29 cellular contexts compared by ENCODE assay signal in the genomic region with DNA sequence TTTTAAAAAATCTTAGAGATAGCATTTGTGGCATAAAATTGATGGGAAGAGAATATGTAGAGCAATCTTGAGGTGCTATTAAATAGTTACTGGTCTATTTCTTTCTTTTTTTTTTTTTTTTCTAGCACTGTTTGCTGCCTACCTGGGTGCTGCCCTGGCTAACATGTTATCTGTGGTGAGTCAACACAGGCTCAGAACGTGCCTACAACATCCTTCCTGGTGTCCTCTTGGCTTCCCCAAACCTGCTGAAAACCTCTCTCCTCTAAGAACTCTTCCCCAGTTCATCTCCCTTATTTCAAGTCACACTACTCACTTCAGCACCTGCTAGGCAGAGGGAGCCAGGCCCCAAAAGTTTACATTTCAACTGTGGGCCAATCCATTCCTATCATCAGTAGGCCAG. TPM values are rescaled to one million over a fixed set of nuclear protein-coding genes. Genes with fewer than 3 reads are reported as not detected.
"Had no signal": no experiment of that assay in that cellular context is flagged by ENCODE, and none has a peak within 500 bp of the region (broad histone marks: within the 10 kb centered on the region; RNA-seq: fewer than 3 reads in every experiment).

No MANE protein-coding gene starts in this region.

- H3K9me3 Mint-ChIP-seq: activated naive CD4-positive, alpha-beta T cell treated with anti-CD3 and anti-CD28 coated beads for 36 hours; activated naive CD8-positive, alpha-beta T cell treated with anti-CD3 and anti-CD28 coated beads for 36 hours; activated T-cell treated with anti-CD3 and anti-CD28 coated beads, Interleukin-2, amount 50 U/mL, for 4 hours; WTC11 had no signal

- H3K36me3 ChIP-seq: adrenal gland, Peyer's patch, SJSA1 had no signal

- H3K4me1 ChIP-seq: adrenal gland, Peyer's patch had no signal

- H3K4me3 Mint-ChIP-seq: activated CD8-positive, alpha-beta memory T cell treated with anti-CD3 and anti-CD28 coated beads, Interleukin-2, amount 10 ng/mL, durations not matched to agents 7 days and 5 days; activated CD8-positive, alpha-beta T cell treated with anti-CD3 and anti-CD28 coated beads, Interleukin-2, amount 10 ng/mL, durations not matched to agents 7 days and 5 days; activated naive CD4-positive, alpha-beta T cell treated with anti-CD3 and anti-CD28 coated beads for 36 hours; activated naive CD8-positive, alpha-beta T cell treated with anti-CD3 and anti-CD28 coated beads for 36 hours; activated T-cell treated with anti-CD3 and anti-CD28 coated beads, Interleukin-2, amount 50 U/mL, for 4 hours; WTC11 had no signal

- H3K36me3 Mint-ChIP-seq: activated naive CD8-positive, alpha-beta T cell treated with anti-CD3 and anti-CD28 coated beads for 36 hours; WTC11 had no signal

- H3K27ac Mint-ChIP-seq: activated CD8-positive, alpha-beta memory T cell treated with anti-CD3 and anti-CD28 coated beads, Interleukin-2, amount 10 ng/mL, durations not matched to agents 7 days and 5 days; activated CD8-positive, alpha-beta T cell treated with anti-CD3 and anti-CD28 coated beads, Interleukin-2, amount 10 ng/mL, durations not matched to agents 7 days and 5 days; activated naive CD4-positive, alpha-beta T cell treated with anti-CD3 and anti-CD28 coated beads for 36 hours; activated naive CD8-positive, alpha-beta T cell treated with anti-CD3 and anti-CD28 coated beads for 36 hours; WTC11 had no signal

- H3K27me3 ChIP-seq: adrenal gland, Peyer's patch had no signal

- DNase-seq: activated CD4-positive, alpha-beta T cell treated with anti-CD3 and anti-CD28 coated beads for 48 hours; activated CD4-positive, alpha-beta T cell treated with anti-CD3 and anti-CD28 coated beads, Interleukin-2, amount 50 U/mL, for 4 hours; activated CD4-positive, CD25-positive, alpha-beta regulatory T cell treated with anti-CD3 and anti-CD28 coated beads, Interleukin-2, amount 50 U/mL, for 72 hours; activated CD8-positive, alpha-beta memory T cell treated with anti-CD3 and anti-CD28 coated beads, Interleukin-2, amount 10 ng/mL, durations not matched to agents 7 days and 5 days; activated CD8-positive, alpha-beta T cell treated with anti-CD3 and anti-CD28 coated beads, Interleukin-2, amount 10 ng/mL, durations not matched to agents 7 days and 5 days; activated gamma-delta T cell; activated naive CD4-positive, alpha-beta T cell treated with anti-CD3 and anti-CD28 coated beads for 36 hours; activated naive CD8-positive, alpha-beta T cell treated with anti-CD3 and anti-CD28 coated beads for 36 hours; activated T-cell treated with anti-CD3 and anti-CD28 coated beads, Interleukin-2, amount 50 U/mL, for 4 hours; adrenal gland; anterior cingulate cortex; cerebellar nuclear complex; MM.1S; NCI-H1048; NCI-H146; NCI-H1930; NCI-H2171; NCI-H2227 treated with DMSO at 0.1 percent for 48 hours; NCI-H446 treated with DMSO at 0.1 percent for 48 hours; NCI-H524 treated with DMSO at 0.1 percent for 48 hours; NCI-H82; Peyer's patch; SHP77; T-helper 2 cell; T1000 had no signal

- ATAC-seq: activated CD8-positive, alpha-beta memory T cell treated with anti-CD3 and anti-CD28 coated beads, Interleukin-2, amount 10 ng/mL, durations not matched to agents 7 days and 5 days; activated CD8-positive, alpha-beta T cell treated with anti-CD3 and anti-CD28 coated beads, Interleukin-2, amount 10 ng/mL, durations not matched to agents 7 days and 5 days; activated T-cell treated with anti-CD3 and anti-CD28 coated beads, Interleukin-2, amount 50 U/mL, for 4 hours; WTC11 had no signal

- H3K9me3 ChIP-seq: adrenal gland, Peyer's patch, SJSA1 had no signal

- H3K4me3 ChIP-seq: adrenal gland, Peyer's patch, SJSA1 had no signal

- FAIRE-seq: TTC549 had no signal

- H3K27ac ChIP-seq: adrenal gland, Peyer's patch, RWPE1, SJSA1 had no signal

RNA-seq across cellular contexts. Expression of gene SLC14A1, which starts 45.1 kb away (rescaled TPM):
- total RNA-seq: WTC11 had no signal
